23 cellular contexts compared by ENCODE assay signal in genomic region chr1:198173832-198174231, GRCh38. TPM values are rescaled to one million over a fixed set of nuclear protein-coding genes. Genes with fewer than 3 reads are reported as not detected.
DNase-seq lines count a peak whose midpoint lies in the region; ATAC-seq, FAIRE-seq and TF ChIP-seq lines count a peak whose summit lies in the region.
"Had no signal": no experiment of that assay in that cellular context is flagged by ENCODE, and none has a peak within 500 bp of the region (broad histone marks: within the 10 kb centered on the region; RNA-seq: fewer than 3 reads in every experiment).

No MANE protein-coding gene starts in this region.

- H3K4me1 Mint-ChIP-seq in activated naive CD4-positive, alpha-beta T cell treated with anti-CD3 and anti-CD28 coated beads, Interleukin-2, amount 10 ng/mL, durations not matched to agents 7 days and 5 days: peaks cover 86% of the 10 kb centered on the region
- peaks cover 82 to 95% (median 88%) of the 10 kb centered on the region in 3 donors for H3K4me1 Mint-ChIP-seq in T-cell

- H3K36me3 Mint-ChIP-seq in activated naive CD4-positive, alpha-beta T cell treated with anti-CD3 and anti-CD28 coated beads, Interleukin-2, amount 50 U/mL, for 72 hours: peaks cover 7% of the 10 kb centered on the region in 2 donors
- H3K36me3 Mint-ChIP-seq in activated naive CD4-positive, alpha-beta T cell treated with anti-CD3 and anti-CD28 coated beads, Interleukin-2, amount 10 ng/mL, durations not matched to agents 7 days and 5 days: no peaks in the 10 kb centered on the region
- peaks cover 6% of the 10 kb centered on the region for H3K36me3 Mint-ChIP-seq in T-cell

- H3K4me3 Mint-ChIP-seq in activated naive CD4-positive, alpha-beta T cell treated with anti-CD3 and anti-CD28 coated beads, Interleukin-2, amount 10 ng/mL, durations not matched to agents 7 days and 5 days: no peak overlapping the region
- peak overlapping the region in 2 of 3 donors; percentile 21 to 55 for H3K4me3 Mint-ChIP-seq in T-cell

- POLR2A ChIA-PET in T-cell (lab: Charles Lee): interaction anchor here (0.6 to 1.0 kb wide), 2 partner anchors 12 to 20 kb away, joined by 3 read pairs; no protein-coding TSS in a partner anchor

- CTCF ChIA-PET in activated naive CD4-positive, alpha-beta T cell treated with anti-CD3 and anti-CD28 coated beads, Interleukin-2, amount 10 ng/mL, durations not matched to agents 7 days and 5 days (lab: Charles Lee): no interaction called here
- CTCF ChIA-PET in T-cell (lab: Charles Lee): interaction anchor here in 1 of 2 donors (1.5 kb wide), 1 partner anchor 19 kb away, joined by 3 read pairs; no protein-coding TSS in a partner anchor

- no peak for DNase-seq in activated naive CD4-positive, alpha-beta T cell treated with anti-CD3 and anti-CD28 coated beads, Interleukin-2, amount 50 U/mL, for 72 hours (ENCODE audit: low spot score in 2 of 2)
- no peak for DNase-seq in activated naive CD4-positive, alpha-beta T cell treated with anti-CD3 and anti-CD28 coated beads, Interleukin-2, amount 10 ng/mL, durations not matched to agents 7 days and 5 days
- DNase-seq in T-cell: no peak
- no peak for DNase-seq in DMS153 (lab: John Stamatoyannopoulos, UW)
- DNase-seq in NOMO-1 (lab: John Stamatoyannopoulos, UW; ENCODE audit: unreplicated experiment in 2 of 2): no peak
- no peak for DNase-seq in GM12892 (ENCODE audit: insufficient read length)
- DNase-seq: activated CD4-positive, CD25-positive, alpha-beta regulatory T cell; KG1; left colon; mucosa of descending colon; NCI-H1092; NCI-H2081 treated with DMSO at 0.1 percent for 48 hours; NCI-H510A; occipital lobe; right cardiac atrium; SHP77 treated with DMSO at 0.1 percent for 48 hours; stomach; upper lobe of right lung had no signal

- H3K27ac Mint-ChIP-seq in activated naive CD4-positive, alpha-beta T cell treated with anti-CD3 and anti-CD28 coated beads, Interleukin-2, amount 50 U/mL, for 72 hours: peak overlapping the region; percentile 13 to 85
- no peak overlapping the region for H3K27ac Mint-ChIP-seq in activated naive CD4-positive, alpha-beta T cell treated with anti-CD3 and anti-CD28 coated beads, Interleukin-2, amount 10 ng/mL, durations not matched to agents 7 days and 5 days
- peak overlapping the region; percentile 87 to 91 for H3K27ac Mint-ChIP-seq in T-cell

- FAIRE-seq in islet of Langerhans (lab: Jason Lieb, UNC): peak; percentile 45
- FAIRE-seq in GM12892 (lab: Jason Lieb, UNC): no peak

- ATAC-seq in activated naive CD4-positive, alpha-beta T cell treated with anti-CD3 and anti-CD28 coated beads, Interleukin-2, amount 50 U/mL, for 72 hours: no peak
- ATAC-seq in T-cell (replicated peaks in 1 of 4) (no peak), SK-N-SH treated with all-trans-retinoic acid at 6 μM for 48 hours (no peak)
- ATAC-seq: esophagus mucosa, gastroesophageal sphincter, left colon, mucosa of descending colon, right cardiac atrium, upper lobe of right lung had no signal

- no peak for TF ChIP-seq POLR2A in GM12892 (IDR thresholded peaks at IDR 0.05; ENCODE audit: low read depth, low read length)

- peaks cover 0 to 4% of the 10 kb centered on the region in 2 donors for H3K9me3 Mint-ChIP-seq in activated naive CD4-positive, alpha-beta T cell treated with anti-CD3 and anti-CD28 coated beads, Interleukin-2, amount 50 U/mL, for 72 hours
- no peaks in the 10 kb centered on the region for H3K9me3 Mint-ChIP-seq in activated naive CD4-positive, alpha-beta T cell treated with anti-CD3 and anti-CD28 coated beads, Interleukin-2, amount 10 ng/mL, durations not matched to agents 7 days and 5 days
- H3K9me3 Mint-ChIP-seq in T-cell: no peaks in the 10 kb centered on the region
- H3K9me3 Mint-ChIP-seq: T-helper 1 cell treated with Interleukin-12 subunit alpha and Interleukin-12 subunit beta and Interleukin-4 antibody, amounts not matched to agents 30 μg/mL and 1 μg/mL, for 36 hours had no signal

- H3K27me3 Mint-ChIP-seq in activated naive CD4-positive, alpha-beta T cell treated with anti-CD3 and anti-CD28 coated beads, Interleukin-2, amount 10 ng/mL, durations not matched to agents 7 days and 5 days: no peaks in the 10 kb centered on the region
- no peaks in the 10 kb centered on the region for H3K27me3 Mint-ChIP-seq in T-cell

TF ChIP-seq in SK-N-SH treated with all-trans-retinoic acid at 6 μM for 48 hours, 23 proteins besides CTCF, POLR2A, EP300 and RAD21:
- TF ChIP-seq ZFP3 (CRISPR knock-in tag; IDR thresholded peaks at IDR 0.05) (no peak), TCF4 (CRISPR knock-in tag; IDR thresholded peaks at IDR 0.05; ENCODE audit: borderline replicate concordance) (no peak), ARNTL (CRISPR knock-in tag; IDR thresholded peaks at IDR 0.05; ENCODE audit: borderline replicate concordance, low read depth) (no peak), SNAI2 (CRISPR knock-in tag; IDR thresholded peaks at IDR 0.05) (no peak), ZFP30 (CRISPR knock-in tag; IDR thresholded peaks at IDR 0.05) (no peak), GLIS3 (CRISPR knock-in tag; IDR thresholded peaks at IDR 0.05) (no peak), TOX (CRISPR knock-in tag; IDR thresholded peaks at IDR 0.05; ENCODE audit: borderline replicate concordance) (no peak), ESRRG (CRISPR knock-in tag; IDR thresholded peaks at IDR 0.05) (no peak), PPARA (CRISPR knock-in tag; IDR thresholded peaks at IDR 0.05; ENCODE audit: borderline replicate concordance) (no peak), ZNF70 (CRISPR knock-in tag; IDR thresholded peaks at IDR 0.05) (no peak), PATZ1 (CRISPR knock-in tag; IDR thresholded peaks at IDR 0.05; ENCODE audit: borderline replicate concordance) (no peak), OSR1 (CRISPR knock-in tag; IDR thresholded peaks at IDR 0.05) (no peak), TSHZ2 (CRISPR knock-in tag; IDR thresholded peaks at IDR 0.05) (no peak)

RNA-seq across cellular contexts. Expression of gene NEK7, which starts 17.0 kb away (rescaled TPM):
- total RNA-seq in activated naive CD4-positive, alpha-beta T cell treated with anti-CD3 and anti-CD28 coated beads, Interleukin-2, amount 50 U/mL, for 72 hours: 10 to 100 TPM; 45.5 to 60.1 TPM
- 10 to 100 TPM; 31.8 to 75.4 (median 69.9) TPM for total RNA-seq in T-cell
- 23.1 TPM for polyA plus RNA-seq in GM12892 (2012; ENCODE audit: missing spikeins)
